In genomic region chr12:11895421-11896064, GRCh38 we compare ENCODE assay signal across 22 cellular contexts.
DNase-seq lines count a peak whose midpoint lies in the region; ATAC-seq and TF ChIP-seq lines count a peak whose summit lies in the region.
"Had no signal": no experiment of that assay in that cellular context is flagged by ENCODE, and none has a peak within 500 bp of the region (broad histone marks: within the 10 kb centered on the region; RNA-seq: fewer than 3 reads in every experiment).

No MANE protein-coding gene starts in this region.

- H3K36me3 Mint-ChIP-seq in CD14-positive monocyte (peaks cover 34 to 46% of the 10 kb centered on the region in 2 donors), mesothelial cell of epicardium (peaks cover 13% of the 10 kb centered on the region)

- no peaks in the 10 kb centered on the region for H3K9me3 Mint-ChIP-seq in CD14-positive monocyte
- no peaks in the 10 kb centered on the region for H3K9me3 Mint-ChIP-seq in mesothelial cell of epicardium
- H3K9me3 Mint-ChIP-seq: activated naive CD8-positive, alpha-beta T cell treated with anti-CD3 and anti-CD28 coated beads, Interleukin-2, amount 10 ng/mL, durations not matched to agents 7 days and 5 days had no signal

- ATAC-seq in GM21447 (IDR thresholded peaks at IDR 0.05; ENCODE audit: unreplicated experiment) (peak; percentile 20), mucosa of descending colon (peak; percentile 11), Right ventricle myocardium inferior (no peak)
- ATAC-seq: left ventricle myocardium superior had no signal

- H3K27me3 ChIP-seq in SJCRH30 (no peaks in the 10 kb centered on the region), ovary (no peaks in the 10 kb centered on the region)
- H3K27me3 ChIP-seq: breast epithelium, testis had no signal

- no peak for TF ChIP-seq POLR2A in ovary (IDR thresholded peaks at IDR 0.05)

- peak overlapping the region; percentile 5; the same call in 1 of the 2 replicates for H3K27ac ChIP-seq in SJCRH30
- no peak overlapping the region for H3K27ac ChIP-seq in ovary
- H3K27ac ChIP-seq: breast epithelium, parathyroid adenoma, testis had no signal

- H3K4me1 ChIP-seq in SJCRH30: peaks cover 24% of the 10 kb centered on the region
- H3K4me1 ChIP-seq in mucosa of descending colon (ENCODE audit: low read depth): no peaks in the 10 kb centered on the region
- H3K4me1 ChIP-seq in ovary (ENCODE audit: insufficient read depth): peaks cover 2% of the 10 kb centered on the region
- H3K4me1 ChIP-seq: breast epithelium had no signal

- TF ChIP-seq CTCF in CD14-positive monocyte (IDR thresholded peaks at IDR 0.05) (no peak), mucosa of descending colon (IDR thresholded peaks at IDR 0.05) (no peak), mesothelial cell of epicardium (IDR thresholded peaks at IDR 0.05; ENCODE audit: unreplicated experiment) (no peak), ovary (IDR thresholded peaks at IDR 0.05) (no peak)

- TF ChIP-seq EP300 in ovary (IDR thresholded peaks at IDR 0.05): no peak

- H3K9me3 ChIP-seq in SJCRH30 (replicated peaks) (no peaks in the 10 kb centered on the region), mucosa of descending colon (no peaks in the 10 kb centered on the region), ovary (no peaks in the 10 kb centered on the region)
- H3K9me3 ChIP-seq: breast epithelium, testis had no signal

- H3K27ac Mint-ChIP-seq in CD14-positive monocyte (peak overlapping the region in 6 of 7 donors; percentile 33 to 81 (median 68)), mesothelial cell of epicardium (no peak overlapping the region)
- H3K27ac Mint-ChIP-seq: activated naive CD8-positive, alpha-beta T cell treated with anti-CD3 and anti-CD28 coated beads, Interleukin-2, amount 10 ng/mL, durations not matched to agents 7 days and 5 days had no signal

- H3K4me3 Mint-ChIP-seq in CD14-positive monocyte (peak overlapping the region in 1 of 2 donors; percentile 54), mesothelial cell of epicardium (no peak overlapping the region)

- peaks cover 36% of the 10 kb centered on the region for H3K4me1 Mint-ChIP-seq in CD14-positive monocyte
- peaks cover 2% of the 10 kb centered on the region for H3K4me1 Mint-ChIP-seq in mesothelial cell of epicardium

- intact Hi-C loops in CD14-positive monocyte (cut with micrococcal nuclease): loop anchor here (10.0 kb wide), 1 partner anchor 139 kb away; no protein-coding TSS in a partner anchor
- intact Hi-C loops in mucosa of descending colon (cut with DNase I, micrococcal nuclease): no loop called here
- intact Hi-C loops in ovary (cut with DNase I): no loop called here
- intact Hi-C loops in Right ventricle myocardium inferior (cut with DNase I): loop anchor here (10.0 kb wide), 1 partner anchor 311 kb away; no protein-coding TSS in a partner anchor

- H3K36me3 ChIP-seq in SJCRH30 (no peaks in the 10 kb centered on the region), mucosa of descending colon (ENCODE audit: low read depth) (no peaks in the 10 kb centered on the region), ovary (no peaks in the 10 kb centered on the region)

- DNase-seq in CD14-positive monocyte (ENCODE audit: low spot score): no peak
- peak; percentile 53 to 73 for DNase-seq in SJCRH30
- DNase-seq in mucosa of descending colon: no peak
- DNase-seq in mesothelial cell of epicardium (ENCODE audit: low spot score in 2 of 2, unreplicated experiment in 2 of 2): no peak
- no peak for DNase-seq in ovary
- DNase-seq in NCI-H1417 treated with DMSO at 0.1 percent for 48 hours (lab: John Stamatoyannopoulos, UW): no peak
- DNase-seq in Right ventricle myocardium inferior (ENCODE audit: missing footprints): no peak
- DNase-seq: activated CD4-positive, alpha-beta T cell treated with anti-CD3 and anti-CD28 coated beads for 4 hours; activated naive CD8-positive, alpha-beta T cell treated with anti-CD3 and anti-CD28 coated beads, Interleukin-2, amount 10 ng/mL, durations not matched to agents 7 days and 5 days; activated T-cell treated with anti-CD3 and anti-CD28 coated beads for 4 hours; Calu3; erythroblast; GDM1; GOT3; left ventricle myocardium superior; SIG-M5; stimulated activated CD4-positive, alpha-beta T cell treated with anti-CD3 and anti-CD28 coated beads, Interleukin-4, amount 100 ng/mL, for 1 hour; T1000; testis had no signal

- no peaks in the 10 kb centered on the region for H3K27me3 Mint-ChIP-seq in CD14-positive monocyte (ENCODE audit: low read depth in 3 of 3)
- H3K27me3 Mint-ChIP-seq in mesothelial cell of epicardium (ENCODE audit: low read depth): no peaks in the 10 kb centered on the region

- WGBS in ovary, 3 donors: 96% methylated on average over 7 of the region's 7 CpGs

- H3K4me3 ChIP-seq in SJCRH30: no peak overlapping the region
- H3K4me3 ChIP-seq in mucosa of descending colon: no peak overlapping the region
- no peak overlapping the region for H3K4me3 ChIP-seq in ovary
- H3K4me3 ChIP-seq: breast epithelium, testis had no signal

Comparison
In these comparisons a context has a peak if more than half of its experiments do, and no peak if none do; other contexts are left out.
1. DNase-seq: peak in SJCRH30 (2 of 2); none in CD14-positive monocyte (single experiment), mucosa of descending colon (0 of 3), mesothelial cell of epicardium (0 of 2), ovary (0 of 5), NCI-H1417 treated with DMSO at 0.1 percent for 48 hours (single experiment) and Right ventricle myocardium inferior (single experiment).
2. intact Hi-C loops: an anchor here in CD14-positive monocyte (10.0 kb wide) and Right ventricle myocardium inferior (10.0 kb wide); none called in mucosa of descending colon and ovary.